12 cellular contexts compared by ENCODE assay signal in genomic region chrX:21738145-21738949, GRCh38. TPM values are rescaled to one million over a fixed set of nuclear protein-coding genes. Genes with fewer than 3 reads are reported as not detected.
DNase-seq lines count a peak whose midpoint lies in the region; ATAC-seq and TF ChIP-seq lines count a peak whose summit lies in the region.
"Had no signal": no experiment of that assay in that cellular context is flagged by ENCODE, and none has a peak within 500 bp of the region (broad histone marks: within the 10 kb centered on the region; RNA-seq: fewer than 3 reads in every experiment).

No MANE protein-coding gene starts in this region.

- TF ChIP-seq CTCF in kidney epithelial cell (IDR thresholded peaks at IDR 0.05; ENCODE audit: insufficient read depth, low read length, poor library complexity, severe bottlenecking) = no peak

- no peak overlapping the region for H3K27ac Mint-ChIP-seq in activated naive CD4-positive, alpha-beta T cell treated with anti-CD3 and anti-CD28 coated beads for 36 hours

- DNase-seq in DMS153 treated with DMSO at 0.1 percent for 48 hours (lab: John Stamatoyannopoulos, UW; ENCODE audit: unreplicated experiment) (peak; percentile 31), NCI-H2029 (lab: John Stamatoyannopoulos, UW) (peak; percentile 62), SHP77 treated with DMSO at 0.1 percent for 48 hours (lab: John Stamatoyannopoulos, UW) (peak; percentile 66), kidney epithelial cell (ENCODE audit: low read depth) (peak; percentile 12)
- no peak for DNase-seq in central memory CD4-positive, alpha-beta T cell
- DNase-seq in activated naive CD4-positive, alpha-beta T cell treated with anti-CD3 and anti-CD28 coated beads for 36 hours = no peak
- DNase-seq: activated CD4-positive, alpha-beta T cell treated with anti-CD3 and anti-CD28 coated beads, Interleukin-2, amount 50 U/mL, for 1 hour; activated naive CD4-positive, alpha-beta T cell treated with anti-CD3 and anti-CD28 coated beads, Interleukin-2, amount 50 U/mL, for 16 hours; foreskin fibroblast had no signal

- H3K27me3 ChIP-seq in kidney epithelial cell (ENCODE audit: control insufficient read depth, insufficient read depth, low read length) = no peaks in the 10 kb centered on the region

- ATAC-seq in HG02623 (IDR thresholded peaks at IDR 0.05; ENCODE audit: unreplicated experiment) (no peak), GM19023 (IDR thresholded peaks at IDR 0.05; ENCODE audit: unreplicated experiment) (no peak)

- no peaks in the 10 kb centered on the region for H3K36me3 ChIP-seq in kidney epithelial cell (ENCODE audit: control insufficient read depth, insufficient read depth, low read length)

- H3K9me3 Mint-ChIP-seq in activated naive CD4-positive, alpha-beta T cell treated with anti-CD3 and anti-CD28 coated beads for 36 hours = no peaks in the 10 kb centered on the region

- H3K36me3 Mint-ChIP-seq in activated naive CD4-positive, alpha-beta T cell treated with anti-CD3 and anti-CD28 coated beads for 36 hours (ENCODE audit: low read depth) = no peaks in the 10 kb centered on the region

- CTCF ChIA-PET in activated naive CD4-positive, alpha-beta T cell treated with anti-CD3 and anti-CD28 coated beads for 36 hours (lab: Charles Lee) = no interaction called here

- H3K4me3 ChIP-seq in kidney epithelial cell (ENCODE audit: low read depth, low read length) = no peak overlapping the region
- H3K4me3 ChIP-seq: coronary artery had no signal

- H3K27me3 Mint-ChIP-seq in activated naive CD4-positive, alpha-beta T cell treated with anti-CD3 and anti-CD28 coated beads for 36 hours (ENCODE audit: low read depth) = no peaks in the 10 kb centered on the region

- intact Hi-C loops in activated naive CD4-positive, alpha-beta T cell treated with anti-CD3 and anti-CD28 coated beads for 36 hours (cut with micrococcal nuclease) = no loop called here

- H3K4me3 Mint-ChIP-seq in activated naive CD4-positive, alpha-beta T cell treated with anti-CD3 and anti-CD28 coated beads for 36 hours = no peak overlapping the region

- no peaks in the 10 kb centered on the region for H3K4me1 Mint-ChIP-seq in activated naive CD4-positive, alpha-beta T cell treated with anti-CD3 and anti-CD28 coated beads for 36 hours (ENCODE audit: low read depth)

RNA-seq across cellular contexts. Expression of gene SMPX, which starts 19.6 kb away (rescaled TPM):
- total RNA-seq in kidney epithelial cell = not detected in 2 replicates
- total RNA-seq in activated naive CD4-positive, alpha-beta T cell treated with anti-CD3 and anti-CD28 coated beads for 36 hours = not detected

Comparison
In these comparisons a context has a peak if more than half of its experiments do, and no peak if none do; other contexts are left out.
1. DNase-seq: peak in DMS153 treated with DMSO at 0.1 percent for 48 hours (single experiment), NCI-H2029 (single experiment), SHP77 treated with DMSO at 0.1 percent for 48 hours (single experiment) and kidney epithelial cell (single experiment); none in central memory CD4-positive, alpha-beta T cell (single experiment) and activated naive CD4-positive, alpha-beta T cell treated with anti-CD3 and anti-CD28 coated beads for 36 hours (single experiment).